In the genomic region with DNA sequence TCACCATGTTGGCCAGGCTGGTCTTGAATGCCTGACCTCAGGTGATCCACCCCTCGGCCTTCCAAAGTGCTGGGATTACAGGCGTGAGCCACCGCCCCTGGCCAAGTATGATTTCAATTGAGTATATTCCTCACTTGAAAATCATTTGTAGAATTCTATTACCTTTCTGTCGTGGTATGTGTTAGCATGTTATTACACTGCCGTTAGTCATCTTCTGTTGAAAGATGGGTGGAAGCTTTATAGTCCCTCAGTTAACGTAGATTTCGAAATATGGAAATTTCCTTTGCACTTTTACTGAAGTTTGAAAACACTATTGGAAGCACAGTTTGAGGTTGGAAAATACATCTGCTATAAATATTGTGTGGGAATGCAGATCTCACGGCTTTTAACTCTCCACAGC, we compare ENCODE assay signal across 1 cellular context.
TF ChIP-seq lines count a peak whose summit lies in the region.

No MANE protein-coding gene starts in this region.

TF ChIP-seq in K562, 482 proteins besides CTCF, POLR2A, EP300 and RAD21:
- TF ChIP-seq CEBPB (tag; IDR thresholded peaks at IDR 0.05): peak; percentile 16; the same call in 1 of the 2 replicates
- TF ChIP-seq ZNF384 (IDR thresholded peaks at IDR 0.05; ENCODE audit: low read depth, low read length): no peak
- TF ChIP-seq, protein P1, sequence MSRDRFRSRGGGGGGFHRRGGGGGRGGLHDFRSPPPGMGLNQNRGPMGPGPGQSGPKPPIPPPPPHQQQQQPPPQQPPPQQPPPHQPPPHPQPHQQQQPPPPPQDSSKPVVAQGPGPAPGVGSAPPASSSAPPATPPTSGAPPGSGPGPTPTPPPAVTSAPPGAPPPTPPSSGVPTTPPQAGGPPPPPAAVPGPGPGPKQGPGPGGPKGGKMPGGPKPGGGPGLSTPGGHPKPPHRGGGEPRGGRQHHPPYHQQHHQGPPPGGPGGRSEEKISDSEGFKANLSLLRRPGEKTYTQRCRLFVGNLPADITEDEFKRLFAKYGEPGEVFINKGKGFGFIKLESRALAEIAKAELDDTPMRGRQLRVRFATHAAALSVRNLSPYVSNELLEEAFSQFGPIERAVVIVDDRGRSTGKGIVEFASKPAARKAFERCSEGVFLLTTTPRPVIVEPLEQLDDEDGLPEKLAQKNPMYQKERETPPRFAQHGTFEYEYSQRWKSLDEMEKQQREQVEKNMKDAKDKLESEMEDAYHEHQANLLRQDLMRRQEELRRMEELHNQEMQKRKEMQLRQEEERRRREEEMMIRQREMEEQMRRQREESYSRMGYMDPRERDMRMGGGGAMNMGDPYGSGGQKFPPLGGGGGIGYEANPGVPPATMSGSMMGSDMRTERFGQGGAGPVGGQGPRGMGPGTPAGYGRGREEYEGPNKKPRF (IDR thresholded peaks at IDR 0.05; ENCODE audit: low read depth, low read length): no peak
- TF ChIP-seq MAFK (IDR thresholded peaks at IDR 0.05; ENCODE audit: low read length): no peak
- no peak for TF ChIP-seq KAT2B (IDR thresholded peaks at IDR 0.05; ENCODE audit: low read depth, low read length)
- no peak for TF ChIP-seq ETV6 (IDR thresholded peaks at IDR 0.05; ENCODE audit: borderline replicate concordance in 1 of 2, low read depth in 2 of 2, low read length in 1 of 2)
- TF ChIP-seq ETV6 (CRISPR knock-in tag; IDR thresholded peaks at IDR 0.05; ENCODE audit: borderline replicate concordance): no peak
- TF ChIP-seq CEBPG (CRISPR knock-in tag; IDR thresholded peaks at IDR 0.05): no peak
- TF ChIP-seq CEBPG (tag; conservative IDR thresholded peaks at IDR 0.05 in 1 of 2, IDR thresholded peaks at IDR 0.05 in 1 of 2): peak in 1 of 2 experiments; percentile 51; a peak in 1 of 4 replicates
- TF ChIP-seq ZNF584 (CRISPR knock-in tag; IDR thresholded peaks at IDR 0.05; ENCODE audit: low read depth): no peak
- TF ChIP-seq SMAD1 (IDR thresholded peaks at IDR 0.05; ENCODE audit: low read depth, low read length, partially characterized antibody): no peak
- no peak for TF ChIP-seq MEF2A (IDR thresholded peaks at IDR 0.05; ENCODE audit: control insufficient read depth, low read depth, low read length)
- TF ChIP-seq FIP1L1 (IDR thresholded peaks at IDR 0.05; ENCODE audit: low read depth, low read length, poor library complexity, severe bottlenecking): no peak
